Comparison of ENCODE assay signal across 9 cellular contexts in genomic region chrX:110180928-110181310, GRCh38.
DNase-seq lines count a peak whose midpoint lies in the region; ATAC-seq lines count a peak whose summit lies in the region.
"Had no signal": no experiment of that assay in that cellular context is flagged by ENCODE, and none has a peak within 500 bp of the region (broad histone marks: within the 10 kb centered on the region; RNA-seq: fewer than 3 reads in every experiment).

No MANE protein-coding gene starts in this region.

- no peak overlapping the region for H3K4me3 ChIP-seq in esophagus (ENCODE audit: low read depth in 1 of 2, low read length in 2 of 2)

- H3K27ac ChIP-seq in esophagus (ENCODE audit: low read depth in 2 of 2, low read length in 1 of 2) = peak overlapping the region; percentile 34 to 79

- DNase-seq in AG20443 (ENCODE audit: low spot score) = peak; percentile 41
- no peak for DNase-seq in left ventricle myocardium superior
- DNase-seq in NCI-H2196 (lab: John Stamatoyannopoulos, UW; ENCODE audit: unreplicated experiment) = no peak
- DNase-seq in nucleus accumbens (lab: John Stamatoyannopoulos, UW) = no peak
- no peak for DNase-seq in germinal center (ENCODE audit: low spot score)
- DNase-seq: CD4-positive, alpha-beta T cell had no signal

- peaks cover 0 to 17% of the 10 kb centered on the region in 2 donors for H3K4me1 ChIP-seq in esophagus (ENCODE audit: control insufficient read depth in 2 of 2, insufficient read depth in 2 of 2, low read length in 1 of 2)

- intact Hi-C loops in left ventricle myocardium superior (cut with micrococcal nuclease) = no loop called here

- ATAC-seq in GM21390 (IDR thresholded peaks at IDR 0.05; ENCODE audit: unreplicated experiment) = peak; percentile 85
- ATAC-seq in HG03378 (IDR thresholded peaks at IDR 0.05; ENCODE audit: unreplicated experiment) = peak; percentile 78
- no peak for ATAC-seq in left ventricle myocardium superior

- no peaks in the 10 kb centered on the region for H3K9me3 ChIP-seq in esophagus (ENCODE audit: control insufficient read depth in 2 of 2, insufficient read depth in 1 of 2, low read depth in 1 of 2, low read length in 1 of 2)

- no peaks in the 10 kb centered on the region for H3K36me3 ChIP-seq in esophagus (ENCODE audit: control insufficient read depth in 2 of 2, insufficient read depth in 2 of 2, low read length in 1 of 2)

- no peaks in the 10 kb centered on the region for H3K27me3 ChIP-seq in esophagus (ENCODE audit: control insufficient read depth in 1 of 2, insufficient read depth in 2 of 2, low read length in 2 of 2)

- WGBS in esophagus, 2 donors = 34 to 62% methylated on average over 6 of the region's 6 CpGs
